1 cellular context compared by ENCODE assay signal in the genomic region with DNA sequence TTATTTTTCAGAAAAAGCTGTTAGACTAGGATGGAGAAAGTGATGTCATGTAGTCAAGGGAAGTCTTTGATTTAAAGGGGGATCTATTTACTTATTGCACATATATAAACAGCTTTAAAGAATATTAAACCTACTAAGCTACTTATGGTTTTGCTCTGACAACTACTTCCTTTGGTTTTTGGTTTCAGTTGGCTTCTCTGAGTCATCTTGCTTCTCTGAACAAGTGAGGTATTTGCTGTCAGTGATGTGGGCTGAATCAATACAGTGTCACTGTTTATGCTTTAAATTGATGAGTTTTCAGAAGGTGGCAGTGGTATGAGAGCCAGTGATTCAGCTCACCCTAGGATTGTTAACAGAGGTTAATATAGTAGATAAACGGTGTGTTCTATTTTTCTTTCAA.
TF ChIP-seq lines count a peak whose summit lies in the region.

No MANE protein-coding gene starts in this region.

TF ChIP-seq in GM12878, 131 proteins besides CTCF, POLR2A, EP300 and RAD21 (continued from another document and continues in another):
- 0 out of 2 replicates have a peak, but pooled peaks have one; percentile 34 for TF ChIP-seq PML (IDR thresholded peaks at IDR 0.05; ENCODE audit: low read length)
- TF ChIP-seq, protein P1, sequence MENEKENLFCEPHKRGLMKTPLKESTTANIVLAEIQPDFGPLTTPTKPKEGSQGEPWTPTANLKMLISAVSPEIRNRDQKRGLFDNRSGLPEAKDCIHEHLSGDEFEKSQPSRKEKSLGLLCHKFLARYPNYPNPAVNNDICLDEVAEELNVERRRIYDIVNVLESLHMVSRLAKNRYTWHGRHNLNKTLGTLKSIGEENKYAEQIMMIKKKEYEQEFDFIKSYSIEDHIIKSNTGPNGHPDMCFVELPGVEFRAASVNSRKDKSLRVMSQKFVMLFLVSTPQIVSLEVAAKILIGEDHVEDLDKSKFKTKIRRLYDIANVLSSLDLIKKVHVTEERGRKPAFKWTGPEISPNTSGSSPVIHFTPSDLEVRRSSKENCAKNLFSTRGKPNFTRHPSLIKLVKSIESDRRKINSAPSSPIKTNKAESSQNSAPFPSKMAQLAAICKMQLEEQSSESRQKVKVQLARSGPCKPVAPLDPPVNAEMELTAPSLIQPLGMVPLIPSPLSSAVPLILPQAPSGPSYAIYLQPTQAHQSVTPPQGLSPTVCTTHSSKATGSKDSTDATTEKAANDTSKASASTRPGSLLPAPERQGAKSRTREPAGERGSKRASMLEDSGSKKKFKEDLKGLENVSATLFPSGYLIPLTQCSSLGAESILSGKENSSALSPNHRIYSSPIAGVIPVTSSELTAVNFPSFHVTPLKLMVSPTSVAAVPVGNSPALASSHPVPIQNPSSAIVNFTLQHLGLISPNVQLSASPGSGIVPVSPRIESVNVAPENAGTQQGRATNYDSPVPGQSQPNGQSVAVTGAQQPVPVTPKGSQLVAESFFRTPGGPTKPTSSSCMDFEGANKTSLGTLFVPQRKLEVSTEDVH (IDR thresholded peaks at IDR 0.05; ENCODE audit: low read depth, partially characterized antibody): no peak
- TF ChIP-seq, protein P2, sequence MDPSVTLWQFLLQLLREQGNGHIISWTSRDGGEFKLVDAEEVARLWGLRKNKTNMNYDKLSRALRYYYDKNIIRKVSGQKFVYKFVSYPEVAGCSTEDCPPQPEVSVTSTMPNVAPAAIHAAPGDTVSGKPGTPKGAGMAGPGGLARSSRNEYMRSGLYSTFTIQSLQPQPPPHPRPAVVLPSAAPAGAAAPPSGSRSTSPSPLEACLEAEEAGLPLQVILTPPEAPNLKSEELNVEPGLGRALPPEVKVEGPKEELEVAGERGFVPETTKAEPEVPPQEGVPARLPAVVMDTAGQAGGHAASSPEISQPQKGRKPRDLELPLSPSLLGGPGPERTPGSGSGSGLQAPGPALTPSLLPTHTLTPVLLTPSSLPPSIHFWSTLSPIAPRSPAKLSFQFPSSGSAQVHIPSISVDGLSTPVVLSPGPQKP (IDR thresholded peaks at IDR 0.05; ENCODE audit: low read depth, low read length): no peak
- TF ChIP-seq ZNF217 (IDR thresholded peaks at IDR 0.05): no peak
- TF ChIP-seq, protein P3, sequence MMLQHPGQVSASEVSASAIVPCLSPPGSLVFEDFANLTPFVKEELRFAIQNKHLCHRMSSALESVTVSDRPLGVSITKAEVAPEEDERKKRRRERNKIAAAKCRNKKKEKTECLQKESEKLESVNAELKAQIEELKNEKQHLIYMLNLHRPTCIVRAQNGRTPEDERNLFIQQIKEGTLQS (IDR thresholded peaks at IDR 0.05; ENCODE audit: borderline replicate concordance, extremely low read depth, low read depth, low read length): no peak
- no peak for TF ChIP-seq SMAD5 (IDR thresholded peaks at IDR 0.05; ENCODE audit: low read depth)
- TF ChIP-seq GATAD2B (conservative IDR thresholded peaks at IDR 0.05; ENCODE audit: low read depth): no peak
- no peak for TF ChIP-seq NFYA (IDR thresholded peaks at IDR 0.05; ENCODE audit: borderline replicate concordance, low read depth, low read length)
- TF ChIP-seq CHD2 (IDR thresholded peaks at IDR 0.05; ENCODE audit: borderline replicate concordance, low read depth, low read length): no peak
- no peak for TF ChIP-seq TAF1 (IDR thresholded peaks at IDR 0.05; ENCODE audit: borderline replicate concordance, low read depth, low read length)
- TF ChIP-seq CBX5 (IDR thresholded peaks at IDR 0.05; ENCODE audit: low read depth): no peak
- TF ChIP-seq FOS (IDR thresholded peaks at IDR 0.05; ENCODE audit: borderline replicate concordance, extremely low read depth, insufficient read length): no peak
- peak; percentile 56 for TF ChIP-seq MTA2 (IDR thresholded peaks at IDR 0.05; ENCODE audit: low read depth)
- TF ChIP-seq, protein P4, sequence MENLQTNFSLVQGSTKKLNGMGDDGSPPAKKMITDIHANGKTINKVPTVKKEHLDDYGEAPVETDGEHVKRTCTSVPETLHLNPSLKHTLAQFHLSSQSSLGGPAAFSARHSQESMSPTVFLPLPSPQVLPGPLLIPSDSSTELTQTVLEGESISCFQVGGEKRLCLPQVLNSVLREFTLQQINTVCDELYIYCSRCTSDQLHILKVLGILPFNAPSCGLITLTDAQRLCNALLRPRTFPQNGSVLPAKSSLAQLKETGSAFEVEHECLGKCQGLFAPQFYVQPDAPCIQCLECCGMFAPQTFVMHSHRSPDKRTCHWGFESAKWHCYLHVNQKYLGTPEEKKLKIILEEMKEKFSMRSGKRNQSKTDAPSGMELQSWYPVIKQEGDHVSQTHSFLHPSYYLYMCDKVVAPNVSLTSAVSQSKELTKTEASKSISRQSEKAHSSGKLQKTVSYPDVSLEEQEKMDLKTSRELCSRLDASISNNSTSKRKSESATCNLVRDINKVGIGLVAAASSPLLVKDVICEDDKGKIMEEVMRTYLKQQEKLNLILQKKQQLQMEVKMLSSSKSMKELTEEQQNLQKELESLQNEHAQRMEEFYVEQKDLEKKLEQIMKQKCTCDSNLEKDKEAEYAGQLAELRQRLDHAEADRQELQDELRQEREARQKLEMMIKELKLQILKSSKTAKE (IDR thresholded peaks at IDR 0.05; ENCODE audit: low read depth, poor library complexity, severe bottlenecking): no peak
- TF ChIP-seq RAD51 (IDR thresholded peaks at IDR 0.05): no peak
- TF ChIP-seq, protein P5, sequence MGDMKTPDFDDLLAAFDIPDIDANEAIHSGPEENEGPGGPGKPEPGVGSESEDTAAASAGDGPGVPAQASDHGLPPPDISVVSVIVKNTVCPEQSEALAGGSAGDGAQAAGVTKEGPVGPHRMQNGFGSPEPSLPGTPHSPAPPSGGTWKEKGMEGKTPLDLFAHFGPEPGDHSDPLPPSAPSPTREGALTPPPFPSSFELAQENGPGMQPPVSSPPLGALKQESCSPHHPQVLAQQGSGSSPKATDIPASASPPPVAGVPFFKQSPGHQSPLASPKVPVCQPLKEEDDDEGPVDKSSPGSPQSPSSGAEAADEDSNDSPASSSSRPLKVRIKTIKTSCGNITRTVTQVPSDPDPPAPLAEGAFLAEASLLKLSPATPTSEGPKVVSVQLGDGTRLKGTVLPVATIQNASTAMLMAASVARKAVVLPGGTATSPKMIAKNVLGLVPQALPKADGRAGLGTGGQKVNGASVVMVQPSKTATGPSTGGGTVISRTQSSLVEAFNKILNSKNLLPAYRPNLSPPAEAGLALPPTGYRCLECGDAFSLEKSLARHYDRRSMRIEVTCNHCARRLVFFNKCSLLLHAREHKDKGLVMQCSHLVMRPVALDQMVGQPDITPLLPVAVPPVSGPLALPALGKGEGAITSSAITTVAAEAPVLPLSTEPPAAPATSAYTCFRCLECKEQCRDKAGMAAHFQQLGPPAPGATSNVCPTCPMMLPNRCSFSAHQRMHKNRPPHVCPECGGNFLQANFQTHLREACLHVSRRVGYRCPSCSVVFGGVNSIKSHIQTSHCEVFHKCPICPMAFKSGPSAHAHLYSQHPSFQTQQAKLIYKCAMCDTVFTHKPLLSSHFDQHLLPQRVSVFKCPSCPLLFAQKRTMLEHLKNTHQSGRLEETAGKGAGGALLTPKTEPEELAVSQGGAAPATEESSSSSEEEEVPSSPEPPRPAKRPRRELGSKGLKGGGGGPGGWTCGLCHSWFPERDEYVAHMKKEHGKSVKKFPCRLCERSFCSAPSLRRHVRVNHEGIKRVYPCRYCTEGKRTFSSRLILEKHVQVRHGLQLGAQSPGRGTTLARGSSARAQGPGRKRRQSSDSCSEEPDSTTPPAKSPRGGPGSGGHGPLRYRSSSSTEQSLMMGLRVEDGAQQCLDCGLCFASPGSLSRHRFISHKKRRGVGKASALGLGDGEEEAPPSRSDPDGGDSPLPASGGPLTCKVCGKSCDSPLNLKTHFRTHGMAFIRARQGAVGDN (IDR thresholded peaks at IDR 0.05): no peak
- peak; percentile 60; the same call in 1 of the 2 replicates for TF ChIP-seq ZBED1 (IDR thresholded peaks at IDR 0.05; ENCODE audit: borderline replicate concordance)
- no peak; a peak in 1 of 4 replicates for TF ChIP-seq CEBPB (IDR thresholded peaks at IDR 0.05; ENCODE audit: borderline replicate concordance in 1 of 2, low read depth in 2 of 2, low read length in 2 of 2)
- peak; percentile 61; the same call in 1 of the 2 replicates for TF ChIP-seq MTA3 (IDR thresholded peaks at IDR 0.05; ENCODE audit: borderline replicate concordance, low read length)
- TF ChIP-seq KAT2A (conservative IDR thresholded peaks at IDR 0.05; ENCODE audit: control insufficient read depth, low read depth, low read length): no peak
- TF ChIP-seq, protein P6, sequence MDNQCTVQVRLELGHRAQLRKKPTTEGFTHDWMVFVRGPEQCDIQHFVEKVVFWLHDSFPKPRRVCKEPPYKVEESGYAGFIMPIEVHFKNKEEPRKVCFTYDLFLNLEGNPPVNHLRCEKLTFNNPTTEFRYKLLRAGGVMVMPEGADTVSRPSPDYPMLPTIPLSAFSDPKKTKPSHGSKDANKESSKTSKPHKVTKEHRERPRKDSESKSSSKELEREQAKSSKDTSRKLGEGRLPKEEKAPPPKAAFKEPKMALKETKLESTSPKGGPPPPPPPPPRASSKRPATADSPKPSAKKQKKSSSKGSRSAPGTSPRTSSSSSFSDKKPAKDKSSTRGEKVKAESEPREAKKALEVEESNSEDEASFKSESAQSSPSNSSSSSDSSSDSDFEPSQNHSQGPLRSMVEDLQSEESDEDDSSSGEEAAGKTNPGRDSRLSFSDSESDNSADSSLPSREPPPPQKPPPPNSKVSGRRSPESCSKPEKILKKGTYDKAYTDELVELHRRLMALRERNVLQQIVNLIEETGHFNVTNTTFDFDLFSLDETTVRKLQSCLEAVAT (IDR thresholded peaks at IDR 0.05): no peak
- no peak for TF ChIP-seq HDAC6 (IDR thresholded peaks at IDR 0.05; ENCODE audit: unreplicated experiment)
- TF ChIP-seq, protein P7, sequence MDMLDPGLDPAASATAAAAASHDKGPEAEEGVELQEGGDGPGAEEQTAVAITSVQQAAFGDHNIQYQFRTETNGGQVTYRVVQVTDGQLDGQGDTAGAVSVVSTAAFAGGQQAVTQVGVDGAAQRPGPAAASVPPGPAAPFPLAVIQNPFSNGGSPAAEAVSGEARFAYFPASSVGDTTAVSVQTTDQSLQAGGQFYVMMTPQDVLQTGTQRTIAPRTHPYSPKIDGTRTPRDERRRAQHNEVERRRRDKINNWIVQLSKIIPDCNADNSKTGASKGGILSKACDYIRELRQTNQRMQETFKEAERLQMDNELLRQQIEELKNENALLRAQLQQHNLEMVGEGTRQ (IDR thresholded peaks at IDR 0.05; ENCODE audit: borderline replicate concordance, low read depth, low read length): no peak
- no peak for TF ChIP-seq SREBF2 (IDR thresholded peaks at IDR 0.05; ENCODE audit: low read length)
- TF ChIP-seq GABPA (IDR thresholded peaks at IDR 0.05; ENCODE audit: low read depth): no peak
- peak; percentile 43; the same call in 1 of the 2 replicates for TF ChIP-seq IRF4 (IDR thresholded peaks at IDR 0.05; ENCODE audit: low read depth, low read length)
- TF ChIP-seq TARDBP (IDR thresholded peaks at IDR 0.05; ENCODE audit: borderline replicate concordance): no peak
- no peak for TF ChIP-seq SP1 (IDR thresholded peaks at IDR 0.05; ENCODE audit: low read depth, low read length)
- no peak for TF ChIP-seq TCF3 (IDR thresholded peaks at IDR 0.05; ENCODE audit: borderline replicate concordance, insufficient read depth, low read depth, low read length)
- TF ChIP-seq KDM1A (IDR thresholded peaks at IDR 0.05; ENCODE audit: borderline replicate concordance): no peak
- TF ChIP-seq, protein P8, sequence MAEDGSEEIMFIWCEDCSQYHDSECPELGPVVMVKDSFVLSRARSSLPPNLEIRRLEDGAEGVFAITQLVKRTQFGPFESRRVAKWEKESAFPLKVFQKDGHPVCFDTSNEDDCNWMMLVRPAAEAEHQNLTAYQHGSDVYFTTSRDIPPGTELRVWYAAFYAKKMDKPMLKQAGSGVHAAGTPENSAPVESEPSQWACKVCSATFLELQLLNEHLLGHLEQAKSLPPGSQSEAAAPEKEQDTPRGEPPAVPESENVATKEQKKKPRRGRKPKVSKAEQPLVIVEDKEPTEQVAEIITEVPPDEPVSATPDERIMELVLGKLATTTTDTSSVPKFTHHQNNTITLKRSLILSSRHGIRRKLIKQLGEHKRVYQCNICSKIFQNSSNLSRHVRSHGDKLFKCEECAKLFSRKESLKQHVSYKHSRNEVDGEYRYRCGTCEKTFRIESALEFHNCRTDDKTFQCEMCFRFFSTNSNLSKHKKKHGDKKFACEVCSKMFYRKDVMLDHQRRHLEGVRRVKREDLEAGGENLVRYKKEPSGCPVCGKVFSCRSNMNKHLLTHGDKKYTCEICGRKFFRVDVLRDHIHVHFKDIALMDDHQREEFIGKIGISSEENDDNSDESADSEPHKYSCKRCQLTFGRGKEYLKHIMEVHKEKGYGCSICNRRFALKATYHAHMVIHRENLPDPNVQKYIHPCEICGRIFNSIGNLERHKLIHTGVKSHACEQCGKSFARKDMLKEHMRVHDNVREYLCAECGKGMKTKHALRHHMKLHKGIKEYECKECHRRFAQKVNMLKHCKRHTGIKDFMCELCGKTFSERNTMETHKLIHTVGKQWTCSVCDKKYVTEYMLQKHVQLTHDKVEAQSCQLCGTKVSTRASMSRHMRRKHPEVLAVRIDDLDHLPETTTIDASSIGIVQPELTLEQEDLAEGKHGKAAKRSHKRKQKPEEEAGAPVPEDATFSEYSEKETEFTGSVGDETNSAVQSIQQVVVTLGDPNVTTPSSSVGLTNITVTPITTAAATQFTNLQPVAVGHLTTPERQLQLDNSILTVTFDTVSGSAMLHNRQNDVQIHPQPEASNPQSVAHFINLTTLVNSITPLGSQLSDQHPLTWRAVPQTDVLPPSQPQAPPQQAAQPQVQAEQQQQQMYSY (CRISPR knock-in tag; IDR thresholded peaks at IDR 0.05): no peak
- no peak for TF ChIP-seq TCF12 (IDR thresholded peaks at IDR 0.05; ENCODE audit: low read depth, low read length)
- TF ChIP-seq RBBP5 (conservative IDR thresholded peaks at IDR 0.05): no peak
- TF ChIP-seq PAX8 (IDR thresholded peaks at IDR 0.05): no peak
- TF ChIP-seq, protein P9, sequence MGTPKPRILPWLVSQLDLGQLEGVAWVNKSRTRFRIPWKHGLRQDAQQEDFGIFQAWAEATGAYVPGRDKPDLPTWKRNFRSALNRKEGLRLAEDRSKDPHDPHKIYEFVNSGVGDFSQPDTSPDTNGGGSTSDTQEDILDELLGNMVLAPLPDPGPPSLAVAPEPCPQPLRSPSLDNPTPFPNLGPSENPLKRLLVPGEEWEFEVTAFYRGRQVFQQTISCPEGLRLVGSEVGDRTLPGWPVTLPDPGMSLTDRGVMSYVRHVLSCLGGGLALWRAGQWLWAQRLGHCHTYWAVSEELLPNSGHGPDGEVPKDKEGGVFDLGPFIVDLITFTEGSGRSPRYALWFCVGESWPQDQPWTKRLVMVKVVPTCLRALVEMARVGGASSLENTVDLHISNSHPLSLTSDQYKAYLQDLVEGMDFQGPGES (IDR thresholded peaks at IDR 0.05): no peak
- 0 out of 2 replicates have a peak, but pooled peaks have one; percentile 66 for TF ChIP-seq TCF7 (IDR thresholded peaks at IDR 0.05; ENCODE audit: borderline replicate concordance)
- TF ChIP-seq HDAC2 (IDR thresholded peaks at IDR 0.05): no peak
- peak; percentile 70; the same call in 1 of the 2 replicates for TF ChIP-seq BCL11A (IDR thresholded peaks at IDR 0.05; ENCODE audit: low read depth, low read length)
- no peak for TF ChIP-seq KLF5 (IDR thresholded peaks at IDR 0.05; ENCODE audit: partially characterized antibody)
- no peak for TF ChIP-seq BACH1 (IDR thresholded peaks at IDR 0.05; ENCODE audit: borderline replicate concordance)
- no peak for TF ChIP-seq ZNF384 (IDR thresholded peaks at IDR 0.05; ENCODE audit: borderline replicate concordance, low read depth, low read length)
- TF ChIP-seq BRCA1 (IDR thresholded peaks at IDR 0.05; ENCODE audit: low read depth, low read length): no peak
- TF ChIP-seq BMI1 (IDR thresholded peaks at IDR 0.05; ENCODE audit: borderline replicate concordance): no peak
- no peak for TF ChIP-seq ZNF274 (IDR thresholded peaks at IDR 0.05; ENCODE audit: insufficient read depth, insufficient read length)
- no peak for TF ChIP-seq EZH2 (IDR thresholded peaks at IDR 0.05; ENCODE audit: borderline replicate concordance, control insufficient read depth, low read depth, low read length)
- peak; percentile 54; the same call in 1 of the 2 replicates for TF ChIP-seq CREM (IDR thresholded peaks at IDR 0.05; ENCODE audit: low read depth)
- TF ChIP-seq MYB (IDR thresholded peaks at IDR 0.05; ENCODE audit: borderline replicate concordance, low read depth, low read length): no peak
